Comparison of ENCODE assay signal across 16 cellular contexts in the genomic region with DNA sequence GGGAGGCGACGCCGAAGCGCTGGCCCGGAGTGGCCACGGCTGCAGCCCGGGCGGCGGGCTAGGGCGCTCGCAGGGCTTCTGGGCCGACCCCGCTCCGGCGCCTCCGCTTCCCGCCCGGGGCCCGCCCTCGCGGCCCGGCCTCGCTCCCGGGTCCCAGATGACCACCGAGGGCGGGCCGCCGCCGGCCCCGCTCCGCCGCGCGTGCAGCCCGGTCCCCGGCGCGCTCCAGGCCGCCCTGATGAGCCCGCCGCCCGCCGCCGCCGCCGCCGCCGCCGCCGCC. TPM values are rescaled to one million over a fixed set of nuclear protein-coding genes. Genes with fewer than 3 reads are reported as not detected.
DNase-seq lines count a peak whose midpoint lies in the region; ATAC-seq, FAIRE-seq and TF ChIP-seq lines count a peak whose summit lies in the region.
"Had no signal": no experiment of that assay in that cellular context is flagged by ENCODE, and none has a peak within 500 bp of the region (broad histone marks: within the 10 kb centered on the region; RNA-seq: fewer than 3 reads in every experiment).

No MANE protein-coding gene starts in this region.

- no peak overlapping the region for H3K4ac ChIP-seq in neuronal stem cell (ENCODE audit: low read length)

- peak overlapping the region; percentile 72 for H3K4me2 ChIP-seq in neuronal stem cell (ENCODE audit: insufficient read depth, low read length, poor library complexity, severe bottlenecking)

- DNase-seq in heart left ventricle (no peak), left cardiac atrium (no peak), choroid plexus epithelial cell (ENCODE audit: low read depth) (no peak), neuronal stem cell (ENCODE audit: low spot score) (no peak), transverse colon (no peak), left lung (no peak), GM12892 (ENCODE audit: insufficient read length) (no peak), GDM1 (lab: John Stamatoyannopoulos, UW) (no peak)
- DNase-seq: activated CD8-positive, alpha-beta T cell treated with anti-CD3 and anti-CD28 coated beads for 36 hours; activated naive CD4-positive, alpha-beta T cell treated with anti-CD3 and anti-CD28 coated beads, Interleukin-2, amount 50 U/mL, for 16 hours; DMS153; kidney glomerular epithelial cell; NCI-H2227 treated with DMSO at 0.1 percent for 48 hours; T-helper 9 cell had no signal

- TF ChIP-seq CTCF in heart left ventricle (IDR thresholded peaks at IDR 0.05) (no peak), choroid plexus epithelial cell (conservative IDR thresholded peaks at IDR 0.05; ENCODE audit: low read depth, low read length) (no peak), transverse colon (IDR thresholded peaks at IDR 0.05) (no peak), left lung (IDR thresholded peaks at IDR 0.05) (no peak)

- no peak overlapping the region for H3K23ac ChIP-seq in neuronal stem cell (ENCODE audit: low read depth, low read length, poor library complexity)

- peaks cover 0 to 53% (median 12%) of the 10 kb centered on the region in 12 donors for H3K4me1 ChIP-seq in heart left ventricle
- H3K4me1 ChIP-seq in neuronal stem cell (ENCODE audit: control insufficient read depth in 2 of 2, insufficient read depth in 1 of 2, low read depth in 1 of 2, low read length in 2 of 2): peaks cover 9 to 14% of the 10 kb centered on the region in 2 donors
- peaks cover 0 to 20% (median 5%) of the 10 kb centered on the region in 4 donors for H3K4me1 ChIP-seq in transverse colon
- H3K4me1 ChIP-seq in left lung: peaks cover 5 to 28% of the 10 kb centered on the region in 2 donors

- no peak overlapping the region for H4K8ac ChIP-seq in neuronal stem cell (ENCODE audit: low read depth, low read length)

- in situ Hi-C loops in transverse colon (cut with MboI; ENCODE audit: low pct_ligation_motif_present in 1 of 4, low pct_unique_long_range_greater_than_20kb in 1 of 4, low sequenced_read_pairs in 3 of 4): loop anchor here in 3 of 4 donors (10.0 to 25.0 kb wide), 4 partner anchors 477 to 805 kb away; no protein-coding TSS in a partner anchor

- intact Hi-C loops in heart left ventricle (cut with DNase I) (loop anchor here in 6 of 10 donors (5.0 to 10.0 kb wide), 4 partner anchors 475 to 795 kb away; no protein-coding TSS in a partner anchor), left cardiac atrium (cut with DNase I) (loop anchor here in 1 of 2 donors (5.0 to 10.0 kb wide), 3 partner anchors 475 to 795 kb away; no protein-coding TSS in a partner anchor), transverse colon (cut with DNase I; ENCODE audit: low total_unique reads) (no loop called here), left lung (cut with DNase I) (loop anchor here in 1 of 2 donors (10.0 kb wide), 1 partner anchor 795 kb away; no protein-coding TSS in a partner anchor)

- H2BK15ac ChIP-seq in neuronal stem cell (ENCODE audit: low read length): no peak overlapping the region

- no peak overlapping the region for H2BK5ac ChIP-seq in neuronal stem cell (ENCODE audit: low read length)

- no peak overlapping the region for H2BK120ac ChIP-seq in neuronal stem cell (ENCODE audit: low read depth, low read length)

- H3K36me3 ChIP-seq in heart left ventricle (no peaks in the 10 kb centered on the region), neuronal stem cell (replicated peaks in 1 of 2; ENCODE audit: control insufficient read depth in 2 of 2, insufficient read depth in 2 of 2, low read length in 2 of 2) (no peaks in the 10 kb centered on the region), transverse colon (no peaks in the 10 kb centered on the region), left lung (no peaks in the 10 kb centered on the region)

- no peak for TF ChIP-seq EP300 in transverse colon (IDR thresholded peaks at IDR 0.05; ENCODE audit: low read depth)

- H3K79me1 ChIP-seq in neuronal stem cell (ENCODE audit: low read depth, low read length): no peaks in the 10 kb centered on the region

- no peaks in the 10 kb centered on the region for H3K9me3 ChIP-seq in heart left ventricle
- peaks cover 0 to 3% of the 10 kb centered on the region in 2 donors for H3K9me3 ChIP-seq in neuronal stem cell (replicated peaks in 1 of 2; ENCODE audit: control insufficient read depth in 2 of 2, insufficient read depth in 1 of 2, low read depth in 1 of 2, low read length in 2 of 2)
- H3K9me3 ChIP-seq in transverse colon: no peaks in the 10 kb centered on the region
- no peaks in the 10 kb centered on the region for H3K9me3 ChIP-seq in left lung

- no peak for TF ChIP-seq POLR2A in heart left ventricle (IDR thresholded peaks at IDR 0.05)
- no peak for TF ChIP-seq POLR2A in transverse colon (IDR thresholded peaks at IDR 0.05)
- no peak for TF ChIP-seq POLR2A in GM12892 (IDR thresholded peaks at IDR 0.05; ENCODE audit: low read depth, low read length)

- peak overlapping the region; percentile 96 for H2AFZ ChIP-seq in neuronal stem cell (ENCODE audit: low read length)

- peak overlapping the region; percentile 49 for H3K18ac ChIP-seq in neuronal stem cell (ENCODE audit: low read length)

- H2AK5ac ChIP-seq in neuronal stem cell (ENCODE audit: low read depth, low read length): no peak overlapping the region

- peak overlapping the region in 9 of 12 donors; percentile 7 to 57 (median 49) for H3K4me3 ChIP-seq in heart left ventricle
- peak overlapping the region; percentile 71 for H3K4me3 ChIP-seq in choroid plexus epithelial cell (ENCODE audit: low read depth, low read length)
- H3K4me3 ChIP-seq in neuronal stem cell (ENCODE audit: low read length in 2 of 2): peak overlapping the region in 1 of 2 donors; percentile 50
- peak overlapping the region in 3 of 4 donors; percentile 45 to 56 (median 49) for H3K4me3 ChIP-seq in transverse colon
- H3K4me3 ChIP-seq in left lung: peak overlapping the region in 1 of 2 donors; percentile 41

- no peak overlapping the region for H3K14ac ChIP-seq in neuronal stem cell (ENCODE audit: low read length)

- no peak overlapping the region for H4K91ac ChIP-seq in neuronal stem cell (ENCODE audit: low read depth, low read length, poor library complexity)

- no peak overlapping the region for H2BK12ac ChIP-seq in neuronal stem cell (ENCODE audit: low read length)

- H3K27me3 ChIP-seq in heart left ventricle (peaks cover 61 to 96% (median 86%) of the 10 kb centered on the region in 9 donors), neuronal stem cell (ENCODE audit: control insufficient read depth in 3 of 3, insufficient read depth in 3 of 3, low read depth in 1 of 3, low read length in 3 of 3) (peaks cover 76 to 98% (median 93%) of the 10 kb centered on the region in 3 experiments), transverse colon (peaks cover 97% of the 10 kb centered on the region), left lung (peaks cover 74 to 100% of the 10 kb centered on the region in 2 donors)

- peak overlapping the region; percentile 67 for H3K9ac ChIP-seq in neuronal stem cell (ENCODE audit: low read depth, low read length, poor library complexity)

- WGBS in heart left ventricle, 4 donors: 1% methylated on average over 50 of the region's 50 CpGs; no CpG with 5 or more reads in 2 of the 4 donors
- no CpG with 5 or more reads among the region's 50 CpGs for WGBS in neuronal stem cell (ENCODE audit: extremely low coverage in 2 of 2, insufficient read length in 2 of 2, insufficient replicate concordance in 1 of 2), 2 donors
- WGBS in transverse colon (ENCODE audit: low coverage in 1 of 2), 2 donors: 4% methylated on average over 38 of the region's 50 CpGs; no CpG with 5 or more reads in 1 of the 2 donors

- ATAC-seq in heart left ventricle (no peak), left cardiac atrium (no peak), left lung (no peak)
- ATAC-seq: activated CD8-positive, alpha-beta T cell treated with anti-CD3 and anti-CD28 coated beads for 36 hours had no signal

- H3K27ac ChIP-seq in heart left ventricle (peak overlapping the region in 1 of 12 donors; percentile 87), neuronal stem cell (replicated peaks; ENCODE audit: low read length) (no peak overlapping the region), transverse colon (peak overlapping the region; percentile 82 to 88 (median 86)), left lung (no peak overlapping the region)

- no peak for FAIRE-seq in GM12892 (lab: Jason Lieb, UNC)

RNA-seq across cellular contexts. Expression of gene FOXF2, which starts 0.4 kb away (rescaled TPM):
- under 1 TPM in 7 of 9 donors, not detected in 2; 0.09 to 0.35 (median 0.18) TPM for total RNA-seq in heart left ventricle
- polyA plus RNA-seq in heart left ventricle: under 1 TPM; 0.12 to 0.15 TPM
- under 1 TPM; 0.24 to 0.29 TPM for total RNA-seq in left cardiac atrium
- not detected for polyA plus RNA-seq in neuronal stem cell (2013, experiment 1 of 2)
- polyA plus RNA-seq in neuronal stem cell (2013, experiment 2 of 2): not detected
- 10 to 100 TPM in 3 of 4 donors, 1 to 10 TPM in 1; 9.0 to 45.2 (median 13.5) TPM for total RNA-seq in transverse colon
- total RNA-seq in left lung: 10 to 100 TPM; 12.6 to 17.7 TPM
- not detected for polyA plus RNA-seq in GM12892 (2012; ENCODE audit: missing spikeins)
- total RNA-seq: A172; activated CD8-positive, alpha-beta T cell treated with anti-CD3 and anti-CD28 coated beads for 36 hours; neural crest cell had no signal

Comparison
In these comparisons a context has a peak if more than half of its experiments do, and no peak if none do; other contexts are left out.
1. H3K27ac ChIP-seq: peak in transverse colon (4 of 4); none in neuronal stem cell (single experiment) and left lung (0 of 2).
2. RNA of gene FOXF2, which starts 0.4 kb away (total RNA-seq): 12.6 to 17.7 TPM in left lung and 9.0 to 45.2 TPM in transverse colon; 0.24 to 0.29 TPM in left cardiac atrium and 0.09 to 0.35 TPM in heart left ventricle; every median in the first group is over 4 times any median in the second.